Comparison of ENCODE assay signal across 19 cellular contexts in the genomic region with DNA sequence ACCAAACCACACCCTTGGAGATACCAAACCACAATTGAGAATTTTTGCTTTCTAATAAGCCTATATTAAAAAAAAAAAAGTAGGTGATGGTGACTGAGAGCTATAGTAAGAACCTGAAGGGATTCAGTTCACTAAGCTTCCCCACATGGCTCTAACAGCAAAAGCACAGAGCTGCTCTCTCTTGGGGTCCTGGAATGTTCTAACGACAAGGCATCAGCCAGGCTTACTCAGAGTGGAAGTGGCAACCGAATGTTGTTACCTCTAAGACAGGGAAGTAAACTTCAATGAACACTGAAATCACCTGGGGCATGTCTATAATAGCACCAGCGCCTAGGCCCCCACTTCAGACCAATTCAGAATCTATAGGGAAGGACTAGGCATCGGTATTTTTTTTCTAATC.
"Had no signal": no experiment of that assay in that cellular context is flagged by ENCODE, and none has a peak within 500 bp of the region (broad histone marks: within the 10 kb centered on the region; RNA-seq: fewer than 3 reads in every experiment).

No MANE protein-coding gene starts in this region.

- H3K4me3 ChIP-seq: esophagus squamous epithelium, gastroesophageal sphincter, mucosa of descending colon, right atrium auricular region, sigmoid colon, skin epidermis, testis, transverse colon had no signal

- FAIRE-seq: colon, islet of Langerhans had no signal

- H3K36me3 ChIP-seq: esophagus squamous epithelium, gastroesophageal sphincter, right atrium auricular region, sigmoid colon, transverse colon had no signal

- H3K4me1 ChIP-seq: testis, transverse colon had no signal

- DNase-seq: effector memory CD8-positive, alpha-beta T cell; esophagus squamous epithelium; foreskin fibroblast; kidney glomerular epithelial cell; mucosa of descending colon; naive thymus-derived CD8-positive, alpha-beta T cell; posterior cingulate gyrus; sigmoid colon; stimulated activated CD4-positive, alpha-beta T cell treated with anti-CD3 and anti-CD28 coated beads, Interleukin-2, amount 100 ng/mL, for 24 hours; stimulated activated CD4-positive, alpha-beta T cell treated with anti-CD3 and anti-CD28 coated beads, Interleukin-4, amount 100 ng/mL, for 4 hours; stimulated activated naive B cell treated with anti-CD40 and anti-IgM and Interleukin-4, amounts not matched to agents 10 μg/mL and 1 μg/mL and 100 μg/mL, for 72 hours; stimulated activated naive CD8-positive, alpha-beta T cell treated with anti-CD3 and anti-CD28 coated beads, Interleukin-15, amount 100 ng/mL, for 72 hours; testis; transverse colon had no signal

- H3K27me3 ChIP-seq: esophagus squamous epithelium, gastroesophageal sphincter, right atrium auricular region, sigmoid colon, testis, transverse colon had no signal

- H3K27ac ChIP-seq: esophagus squamous epithelium, gastroesophageal sphincter, sigmoid colon, testis, transverse colon had no signal

- H3K9me3 ChIP-seq: esophagus squamous epithelium, gastroesophageal sphincter, mucosa of descending colon, right atrium auricular region, sigmoid colon, testis, transverse colon had no signal
